In genomic region chr12:64781374-64782029, GRCh38 we compare ENCODE assay signal across 1 cellular context.
TF ChIP-seq lines count a peak whose summit lies in the region.

No MANE protein-coding gene starts in this region.

TF ChIP-seq in HepG2, 621 proteins besides CTCF, POLR2A, EP300 and RAD21 (continued from another document):
- TF ChIP-seq, protein P1, sequence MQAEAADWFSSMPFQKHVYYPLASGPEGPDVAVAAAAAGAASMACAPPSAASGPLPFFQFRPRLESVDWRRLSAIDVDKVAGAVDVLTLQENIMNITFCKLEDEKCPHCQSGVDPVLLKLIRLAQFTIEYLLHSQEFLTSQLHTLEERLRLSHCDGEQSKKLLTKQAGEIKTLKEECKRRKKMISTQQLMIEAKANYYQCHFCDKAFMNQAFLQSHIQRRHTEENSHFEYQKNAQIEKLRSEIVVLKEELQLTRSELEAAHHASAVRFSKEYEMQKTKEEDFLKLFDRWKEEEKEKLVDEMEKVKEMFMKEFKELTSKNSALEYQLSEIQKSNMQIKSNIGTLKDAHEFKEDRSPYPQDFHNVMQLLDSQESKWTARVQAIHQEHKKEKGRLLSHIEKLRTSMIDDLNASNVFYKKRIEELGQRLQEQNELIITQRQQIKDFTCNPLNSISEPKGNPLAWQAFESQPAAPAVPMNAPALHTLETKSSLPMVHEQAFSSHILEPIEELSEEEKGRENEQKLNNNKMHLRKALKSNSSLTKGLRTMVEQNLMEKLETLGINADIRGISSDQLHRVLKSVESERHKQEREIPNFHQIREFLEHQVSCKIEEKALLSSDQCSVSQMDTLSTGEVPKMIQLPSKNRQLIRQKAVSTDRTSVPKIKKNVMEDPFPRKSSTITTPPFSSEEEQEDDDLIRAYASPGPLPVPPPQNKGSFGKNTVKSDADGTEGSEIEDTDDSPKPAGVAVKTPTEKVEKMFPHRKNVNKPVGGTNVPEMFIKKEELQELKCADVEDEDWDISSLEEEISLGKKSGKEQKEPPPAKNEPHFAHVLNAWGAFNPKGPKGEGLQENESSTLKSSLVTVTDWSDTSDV (CRISPR knock-in tag; IDR thresholded peaks at IDR 0.05): no peak
- no peak for TF ChIP-seq KLF9 (CRISPR knock-in tag; IDR thresholded peaks at IDR 0.05; ENCODE audit: low read depth)
- TF ChIP-seq ZNF282 (IDR thresholded peaks at IDR 0.05; ENCODE audit: partially characterized antibody): no peak
- TF ChIP-seq MEIS2 (CRISPR knock-in tag; IDR thresholded peaks at IDR 0.05): no peak
- TF ChIP-seq CBX2 (IDR thresholded peaks at IDR 0.05; ENCODE audit: low read depth, low read length): peak; percentile 87
- TF ChIP-seq CBX2 (CRISPR knock-in tag; IDR thresholded peaks at IDR 0.05; ENCODE audit: low read depth): no peak
- no peak for TF ChIP-seq SNAPC2 (CRISPR knock-in tag; IDR thresholded peaks at IDR 0.05)
- TF ChIP-seq GPN1 (CRISPR knock-in tag; IDR thresholded peaks at IDR 0.05; ENCODE audit: borderline replicate concordance): no peak
- TF ChIP-seq, protein P2, sequence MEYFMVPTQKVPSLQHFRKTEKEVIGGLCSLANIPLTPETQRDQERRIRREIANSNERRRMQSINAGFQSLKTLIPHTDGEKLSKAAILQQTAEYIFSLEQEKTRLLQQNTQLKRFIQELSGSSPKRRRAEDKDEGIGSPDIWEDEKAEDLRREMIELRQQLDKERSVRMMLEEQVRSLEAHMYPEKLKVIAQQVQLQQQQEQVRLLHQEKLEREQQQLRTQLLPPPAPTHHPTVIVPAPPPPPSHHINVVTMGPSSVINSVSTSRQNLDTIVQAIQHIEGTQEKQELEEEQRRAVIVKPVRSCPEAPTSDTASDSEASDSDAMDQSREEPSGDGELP (IDR thresholded peaks at IDR 0.05; ENCODE audit: borderline replicate concordance, low read depth): peak; percentile 9; the same call in 1 of the 2 replicates
- TF ChIP-seq EZH2 (conservative IDR thresholded peaks at IDR 0.05; ENCODE audit: low read depth, low read length): peak; percentile 90
- TF ChIP-seq KDM4B (CRISPR knock-in tag; IDR thresholded peaks at IDR 0.05): no peak
- no peak for TF ChIP-seq XRCC5 (optimal IDR thresholded peaks at IDR 0.05; ENCODE audit: low read length)
- no peak for TF ChIP-seq MED8 (CRISPR knock-in tag; IDR thresholded peaks at IDR 0.05; ENCODE audit: insufficient replicate concordance)
- TF ChIP-seq ZNF800 (CRISPR knock-in tag; IDR thresholded peaks at IDR 0.05): peak; percentile 53; the same call in 1 of the 2 replicates
- no peak for TF ChIP-seq HOXA7 (CRISPR knock-in tag; IDR thresholded peaks at IDR 0.05)
- no peak for TF ChIP-seq LCORL (IDR thresholded peaks at IDR 0.05)
- no peak for TF ChIP-seq LCORL (CRISPR knock-in tag; IDR thresholded peaks at IDR 0.05)
- no peak for TF ChIP-seq SIN3B (IDR thresholded peaks at IDR 0.05; ENCODE audit: low read length)
